In the genomic region with DNA sequence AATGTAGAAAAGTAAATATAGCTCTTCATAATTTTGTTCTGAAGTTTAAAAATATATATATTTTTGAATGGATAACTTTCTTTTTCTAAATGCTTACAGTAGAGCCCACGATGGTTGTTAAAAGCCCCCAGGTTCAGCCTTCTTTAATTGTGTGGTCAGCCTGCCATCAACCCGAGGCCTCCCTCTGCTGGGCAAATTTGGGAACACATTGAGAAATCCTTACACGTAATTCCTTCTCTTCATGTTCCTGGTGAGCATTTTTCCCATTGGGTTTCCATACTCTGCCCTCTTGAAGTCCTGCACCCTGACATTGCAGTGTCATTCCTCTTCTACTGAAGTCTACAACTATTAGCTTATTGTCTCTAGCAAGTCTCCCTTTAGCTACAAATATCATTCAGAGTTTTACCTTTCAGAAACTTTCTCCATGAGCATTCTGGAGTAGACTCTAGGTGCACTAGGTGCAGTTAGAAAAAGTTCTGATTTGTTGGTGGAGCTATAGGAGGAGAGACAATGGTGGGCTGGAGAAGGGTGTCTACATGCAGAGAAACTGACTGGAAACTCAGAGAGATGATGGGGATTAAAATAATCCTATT, we compare ENCODE assay signal across 8 cellular contexts. TPM values are rescaled to one million over a fixed set of nuclear protein-coding genes. Genes with fewer than 3 reads are reported as not detected.
DNase-seq lines count a peak whose midpoint lies in the region; ATAC-seq, FAIRE-seq and TF ChIP-seq lines count a peak whose summit lies in the region.

No MANE protein-coding gene starts in this region.

- H3K4me1 Mint-ChIP-seq in activated CD4-positive, alpha-beta T cell treated with anti-CD3 and anti-CD28 coated beads for 36 hours = peaks cover 3% of the 10 kb centered on the region

- H3K9ac ChIP-seq in endothelial cell of umbilical vein (replicated peaks; ENCODE audit: extremely low read depth, insufficient read depth, low read length) = no peak overlapping the region

- H3K4me3 ChIP-seq in endothelial cell of umbilical vein (replicated peaks in 1 of 3; ENCODE audit: insufficient read depth in 1 of 3, low read depth in 1 of 3, low read length in 3 of 3) = no peak overlapping the region

- dilution Hi-C loops in endothelial cell of umbilical vein (cut with MboI; ENCODE audit: extremely low pct_ligation_motif_present, low sequenced_read_pairs) = no loop called here

- H3K4me2 ChIP-seq in endothelial cell of umbilical vein (ENCODE audit: insufficient read depth, low read length) = no peak overlapping the region

- peak; percentile 73 to 76 for TF ChIP-seq CTCF in endothelial cell of umbilical vein (IDR thresholded peaks at IDR 0.05; ENCODE audit: extremely low read depth in 1 of 2, insufficient read depth in 1 of 2, low read depth in 1 of 2, low read length in 2 of 2)

- no peaks in the 10 kb centered on the region for H4K20me1 ChIP-seq in endothelial cell of umbilical vein (replicated peaks; ENCODE audit: control insufficient read depth, extremely low read depth, insufficient read depth, low read length)

- no TSS peak for BruUV-seq in endothelial cell of umbilical vein (replicated peaks; lab: Mats Ljungman, UMichigan)

- H3K27ac ChIP-seq in endothelial cell of umbilical vein (ENCODE audit: insufficient read depth, low read depth, low read length) = no peak overlapping the region

- H3K4me3 Mint-ChIP-seq in activated CD4-positive, alpha-beta T cell treated with anti-CD3 and anti-CD28 coated beads for 36 hours = no peak overlapping the region

- peaks cover 18% of the 10 kb centered on the region for H3K36me3 Mint-ChIP-seq in activated CD4-positive, alpha-beta T cell treated with anti-CD3 and anti-CD28 coated beads for 36 hours (ENCODE audit: low read depth)

- H3K9me3 Mint-ChIP-seq in activated CD4-positive, alpha-beta T cell treated with anti-CD3 and anti-CD28 coated beads for 36 hours (ENCODE audit: low read depth) = no peaks in the 10 kb centered on the region

- no peaks in the 10 kb centered on the region for H3K27me3 ChIP-seq in endothelial cell of umbilical vein (ENCODE audit: control insufficient read depth in 2 of 2, insufficient read depth in 2 of 2, low read length in 2 of 2)

- POLR2A ChIA-PET in activated CD4-positive, alpha-beta T cell treated with anti-CD3 and anti-CD28 coated beads for 36 hours (lab: Charles Lee) = interaction anchor here (0.7 to 1.4 kb wide), 4 partner anchors 14 to 40 kb away, joined by 3 to 5 read pairs (median 4); a partner anchor contains a TSS
- POLR2A ChIA-PET in endothelial cell of umbilical vein (lab: Charles Lee) = no interaction called here

- intact Hi-C loops in activated CD4-positive, alpha-beta T cell treated with anti-CD3 and anti-CD28 coated beads for 36 hours (cut with DNase I, micrococcal nuclease) = loop anchor here (1.0 to 2.0 kb wide), 2 partner anchors 215 to 282 kb away; no protein-coding TSS in a partner anchor
- intact Hi-C loops in endothelial cell of umbilical vein (cut with micrococcal nuclease) = loop anchor here (1.0 to 2.0 kb wide), 4 partner anchors 14 to 283 kb away; a partner anchor contains a TSS

- TF ChIP-seq POLR2A in endothelial cell of umbilical vein (IDR thresholded peaks at IDR 0.05; ENCODE audit: low read depth, low read length) = no peak

- no peaks in the 10 kb centered on the region for H3K27me3 Mint-ChIP-seq in activated CD4-positive, alpha-beta T cell treated with anti-CD3 and anti-CD28 coated beads for 36 hours

- H3K79me2 ChIP-seq in endothelial cell of umbilical vein (ENCODE audit: control insufficient read depth, insufficient read depth, low read length) = no peaks in the 10 kb centered on the region

- CTCF ChIA-PET in activated CD4-positive, alpha-beta T cell treated with anti-CD3 and anti-CD28 coated beads for 36 hours (lab: Charles Lee) = interaction anchor here (0.6 to 4.4 kb wide), 27 partner anchors 10 to 924 kb away, joined by 3 to 45 read pairs (median 3); partner anchors contain the start of gene HFE
- CTCF ChIA-PET in endothelial cell of umbilical vein (lab: Charles Lee) = interaction anchor here (1.2 to 5.1 kb wide), 6 partner anchors 11 to 214 kb away, joined by 3 to 33 read pairs (median 26); a partner anchor contains a TSS

- H3K36me3 ChIP-seq in endothelial cell of umbilical vein (ENCODE audit: control insufficient read depth in 2 of 2, extremely low read depth in 1 of 2, insufficient read depth in 2 of 2, low read length in 2 of 2) = no peaks in the 10 kb centered on the region

- H3K9me3 ChIP-seq in endothelial cell of umbilical vein (replicated peaks; ENCODE audit: control insufficient read depth, insufficient read depth, low read length) = no peaks in the 10 kb centered on the region

- H3K27ac Mint-ChIP-seq in activated CD4-positive, alpha-beta T cell treated with anti-CD3 and anti-CD28 coated beads for 36 hours = no peak overlapping the region

- ATAC-seq in activated CD4-positive, alpha-beta T cell treated with anti-CD3 and anti-CD28 coated beads for 36 hours = peak; percentile 47
- ATAC-seq in GM19351 (IDR thresholded peaks at IDR 0.05; ENCODE audit: unreplicated experiment) (no peak), HG03571 (IDR thresholded peaks at IDR 0.05; ENCODE audit: unreplicated experiment) (no peak)

- DNase-seq in GM03348 (ENCODE audit: low spot score) (peak; percentile 74), NCI-H2029 treated with DMSO at 0.1 percent for 48 hours (lab: John Stamatoyannopoulos, UW) (peak; percentile 30), endothelial cell of umbilical vein (ENCODE audit: low read depth, low spot score) (peak; percentile 74), mucosa of gallbladder (ENCODE audit: low spot score) (peak; percentile 59)
- peak; percentile 65 for DNase-seq in activated CD4-positive, alpha-beta T cell treated with anti-CD3 and anti-CD28 coated beads for 36 hours

- no peaks in the 10 kb centered on the region for H3K9me1 ChIP-seq in endothelial cell of umbilical vein (replicated peaks; ENCODE audit: control insufficient read depth, extremely low read depth, insufficient read depth, low read length)

- H2AFZ ChIP-seq in endothelial cell of umbilical vein (ENCODE audit: low read depth, low read length) = no peak overlapping the region

- FAIRE-seq in A204.1 (lab: Jason Lieb, UNC) (peak; percentile 58), endothelial cell of umbilical vein (lab: Jason Lieb, UNC) (peak; percentile 72)

- no peaks in the 10 kb centered on the region for H3K4me1 ChIP-seq in endothelial cell of umbilical vein (ENCODE audit: control insufficient read depth, extremely low read depth, insufficient read depth, low read length)

TF ChIP-seq in endothelial cell of umbilical vein, 7 proteins besides CTCF, POLR2A, EP300 and RAD21:
- TF ChIP-seq EZH2 (IDR thresholded peaks at IDR 0.05; ENCODE audit: borderline replicate concordance, low read depth, low read length, severe bottlenecking) (no peak), GATA2 (IDR thresholded peaks at IDR 0.05; ENCODE audit: insufficient read depth, insufficient read length, low read depth, low read length) (no peak), JUN (IDR thresholded peaks at IDR 0.05; ENCODE audit: borderline replicate concordance, insufficient read depth, insufficient read length, low read depth) (no peak), MAX (IDR thresholded peaks at IDR 0.05; ENCODE audit: insufficient read depth, insufficient read length) (no peak), MYC (IDR thresholded peaks at IDR 0.05; ENCODE audit: low read depth, low read length) (no peak), FOS (IDR thresholded peaks at IDR 0.05; ENCODE audit: borderline replicate concordance, insufficient read depth, low read length) (no peak), POLR2AphosphoS5 (IDR thresholded peaks at IDR 0.05; ENCODE audit: insufficient read depth, low read depth, low read length) (no peak)

RNA-seq across cellular contexts. Expression of gene TRIM38, which starts 40.6 kb away (rescaled TPM):
- total RNA-seq in activated CD4-positive, alpha-beta T cell treated with anti-CD3 and anti-CD28 coated beads for 36 hours = 10 to 100 TPM; 24.9 TPM
- 13.2 and 13.7 TPM in 2 replicates for total RNA-seq in endothelial cell of umbilical vein
- polyA plus RNA-seq in endothelial cell of umbilical vein = 4.6 and 5.1 TPM in 2 replicates
- 4.9 and 5.2 TPM in 2 replicates for polyA plus RNA-seq in endothelial cell of umbilical vein (2011; cell fraction: cytosol; rRNA removed)
- 19.5 and 22.4 TPM in 2 replicates for polyA plus RNA-seq in endothelial cell of umbilical vein (2011; cell fraction: nucleus; rRNA removed)
- polyA plus RNA-seq in endothelial cell of umbilical vein (2012) = 5.8 and 8.5 TPM in 2 replicates
- polyA minus RNA-seq in endothelial cell of umbilical vein = 10.4 and 11.6 TPM in 2 replicates
- polyA minus RNA-seq in endothelial cell of umbilical vein (2011; cell fraction: cytosol; rRNA and poly(A)+ RNA removed) = 3.1 TPM
- polyA minus RNA-seq in endothelial cell of umbilical vein (2011; cell fraction: nucleus; rRNA and poly(A)+ RNA removed) = 12.1 and 15.8 TPM in 2 replicates
- 12.4 TPM for total RNA-seq in mucosa of gallbladder
